9 cellular contexts compared by ENCODE assay signal in genomic region chrX:54786972-54787371, GRCh38. TPM values are rescaled to one million over a fixed set of nuclear protein-coding genes. Genes with fewer than 3 reads are reported as not detected.
A peak's percentile ranks its signal among the peaks of the same experiment; 100 is the strongest.
DNase-seq lines count a peak whose midpoint lies in the region; ATAC-seq, FAIRE-seq and TF ChIP-seq lines count a peak whose summit lies in the region.
"Had no signal": no experiment of that assay in that cellular context is flagged by ENCODE, and none has a peak within 500 bp of the region (broad histone marks: within the 10 kb centered on the region; RNA-seq: fewer than 3 reads in every experiment).

No MANE protein-coding gene starts in this region.

- no peaks in the 10 kb centered on the region for H4K20me1 ChIP-seq in DND-41 (ENCODE audit: insufficient read depth, low read length)

- H3K36me3 ChIP-seq in DND-41 (ENCODE audit: insufficient read depth, low read length) (no peaks in the 10 kb centered on the region), left lung (no peaks in the 10 kb centered on the region)
- H3K36me3 ChIP-seq: uterus had no signal

- no peak overlapping the region for H3K9ac ChIP-seq in DND-41 (ENCODE audit: low read depth, low read length)

- H3K27me3 ChIP-seq in DND-41 (ENCODE audit: insufficient read depth, low read length, poor library complexity) (no peaks in the 10 kb centered on the region), left lung (no peaks in the 10 kb centered on the region)
- H3K27me3 ChIP-seq: uterus had no signal

- H2AFZ ChIP-seq in DND-41 (ENCODE audit: low read depth, low read length) = no peak overlapping the region

- POLR2A ChIA-PET in HEK293T (lab: Yijun Ruan, JAX) = interaction anchor here (1.0 kb wide), 1 partner anchor 147 kb away, joined by 3 read pairs; no protein-coding TSS in a partner anchor

- H3K4me3 ChIP-seq in DND-41 (ENCODE audit: low read depth in 1 of 2, low read length in 2 of 2) = no peak overlapping the region
- H3K4me3 ChIP-seq in left lung = no peak overlapping the region
- H3K4me3 ChIP-seq: uterus had no signal

- H3K27ac ChIP-seq in DND-41 (ENCODE audit: low read length) = no peak overlapping the region
- H3K27ac ChIP-seq in left lung = no peak overlapping the region
- H3K27ac ChIP-seq: uterus had no signal

- H3K79me2 ChIP-seq in DND-41 (ENCODE audit: insufficient read depth, low read length) = no peaks in the 10 kb centered on the region

- H3K4me2 ChIP-seq in DND-41 (ENCODE audit: insufficient read depth, low read length) = no peak overlapping the region

- intact Hi-C loops in left lung (cut with DNase I) = no loop called here
- intact Hi-C loops in Right ventricle myocardium superior (cut with DNase I) = no loop called here

- no peak for FAIRE-seq in frontal cortex (lab: Jason Lieb, UNC)

- no peak for DNase-seq in DND-41
- DNase-seq in activated CD4-positive, alpha-beta T cell treated with anti-CD3 and anti-CD28 coated beads, Interleukin-2, amount 50 U/mL, for 4 hours = peak; percentile 29 to 35
- DNase-seq in left lung = no peak
- DNase-seq in HEK293T (ENCODE audit: extremely low spot score) = no peak
- DNase-seq in Right ventricle myocardium superior = no peak
- no peak for DNase-seq in frontal cortex (ENCODE audit: low spot score in 2 of 2)
- DNase-seq: uterus had no signal

- H3K9me3 ChIP-seq in DND-41 (ENCODE audit: insufficient read depth, low read length, severe bottlenecking) (no peaks in the 10 kb centered on the region), left lung (no peaks in the 10 kb centered on the region)
- H3K9me3 ChIP-seq: uterus had no signal

- no peak for ATAC-seq in DND-41 (ENCODE audit: insufficient read depth, low read depth)
- ATAC-seq in HG03280 (IDR thresholded peaks at IDR 0.05; ENCODE audit: unreplicated experiment) = peak; percentile 59
- ATAC-seq in left lung = peak; percentile 45
- ATAC-seq in HG02759 (IDR thresholded peaks at IDR 0.05; ENCODE audit: unreplicated experiment) = no peak
- no peak for ATAC-seq in Right ventricle myocardium superior (ENCODE audit: poor library complexity)

- H3K4me1 ChIP-seq in DND-41 (ENCODE audit: insufficient read depth, low read length) (no peaks in the 10 kb centered on the region), left lung (no peaks in the 10 kb centered on the region)
- H3K4me1 ChIP-seq: uterus had no signal

- CTCF ChIA-PET in HEK293T (lab: Yijun Ruan, JAX) = interaction anchor here (1.3 kb wide), 1 partner anchor 147 kb away, joined by 6 read pairs; no protein-coding TSS in a partner anchor

- TF ChIP-seq CTCF in DND-41 (IDR thresholded peaks at IDR 0.05; ENCODE audit: borderline replicate concordance, extremely low read depth, low read length, poor library complexity, severe bottlenecking) (peak; percentile 30), left lung (IDR thresholded peaks at IDR 0.05) (no peak)

TF ChIP-seq in HEK293T, 16 proteins besides CTCF, POLR2A, EP300 and RAD21:
- TF ChIP-seq BHLHE40 (IDR thresholded peaks at IDR 0.05; ENCODE audit: borderline replicate concordance) (no peak), ELF4 (IDR thresholded peaks at IDR 0.05) (no peak), SUZ12 (IDR thresholded peaks at IDR 0.05) (no peak), FOXK2 (IDR thresholded peaks at IDR 0.05) (no peak), LEF1 (IDR thresholded peaks at IDR 0.05; ENCODE audit: borderline replicate concordance) (no peak), FOXM1 (IDR thresholded peaks at IDR 0.05; ENCODE audit: borderline replicate concordance) (no peak), NFRKB (IDR thresholded peaks at IDR 0.05) (no peak), CTBP1 (IDR thresholded peaks at IDR 0.05; ENCODE audit: borderline replicate concordance) (no peak), HDGF (IDR thresholded peaks at IDR 0.05; ENCODE audit: borderline replicate concordance) (no peak), TARDBP (IDR thresholded peaks at IDR 0.05) (no peak), ZNF384 (IDR thresholded peaks at IDR 0.05) (no peak), FOXA1 (IDR thresholded peaks at IDR 0.05) (no peak), ARNT (IDR thresholded peaks at IDR 0.05) (no peak), L3MBTL2 (conservative IDR thresholded peaks at IDR 0.05) (no peak), SP1 (IDR thresholded peaks at IDR 0.05) (no peak)
- TF ChIP-seq, protein P1, sequence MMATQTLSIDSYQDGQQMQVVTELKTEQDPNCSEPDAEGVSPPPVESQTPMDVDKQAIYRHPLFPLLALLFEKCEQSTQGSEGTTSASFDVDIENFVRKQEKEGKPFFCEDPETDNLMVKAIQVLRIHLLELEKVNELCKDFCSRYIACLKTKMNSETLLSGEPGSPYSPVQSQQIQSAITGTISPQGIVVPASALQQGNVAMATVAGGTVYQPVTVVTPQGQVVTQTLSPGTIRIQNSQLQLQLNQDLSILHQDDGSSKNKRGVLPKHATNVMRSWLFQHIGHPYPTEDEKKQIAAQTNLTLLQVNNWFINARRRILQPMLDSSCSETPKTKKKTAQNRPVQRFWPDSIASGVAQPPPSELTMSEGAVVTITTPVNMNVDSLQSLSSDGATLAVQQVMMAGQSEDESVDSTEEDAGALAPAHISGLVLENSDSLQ (IDR thresholded peaks at IDR 0.05) = no peak
TF ChIP-seq in HEK293T: peak in this region for 0.

RNA-seq across cellular contexts. Expression of gene ITIH6, which starts 11.1 kb away (rescaled TPM):
- total RNA-seq in left lung (not detected), Right ventricle myocardium superior (not detected), frontal cortex (not detected)
- total RNA-seq: uterus had no signal

RNA-seq across cellular contexts. Expression of gene MAGED2, which starts 20.6 kb away (rescaled TPM):
- total RNA-seq in left lung (100 to 1,000 TPM; 106 to 177 TPM), Right ventricle myocardium superior (66.5 TPM), frontal cortex (246 TPM)

Comparison
In these comparisons a context has a peak if more than half of its experiments do, and no peak if none do; other contexts are left out.
1. ATAC-seq: peak in HG03280 (single experiment) and left lung (single experiment); none in DND-41 (single experiment), HG02759 (single experiment) and Right ventricle myocardium superior (single experiment).
2. DNase-seq: peak in activated CD4-positive, alpha-beta T cell treated with anti-CD3 and anti-CD28 coated beads, Interleukin-2, amount 50 U/mL, for 4 hours (2 of 2); none in DND-41 (single experiment), left lung (0 of 2), HEK293T (single experiment), Right ventricle myocardium superior (single experiment) and frontal cortex (0 of 2).